ENCODE assay signal across 24 cellular contexts in genomic region chr10:73534857-73535256, GRCh38.
"Had no signal": no experiment of that assay in that cellular context is flagged by ENCODE, and none has a peak within 500 bp of the region (broad histone marks: within the 10 kb centered on the region; RNA-seq: fewer than 3 reads in every experiment).

No MANE protein-coding gene starts in this region.

- H3K9me3 Mint-ChIP-seq: dendritic cell treated with granulocyte-macrophage colony-stimulating factor and Interleukin-4, amounts not matched to agents 40 ng/mL and 50 ng/mL, for 4 days; effector memory CD8-positive, alpha-beta T cell; endodermal cell; memory B cell had no signal

- FAIRE-seq: endometrium, endothelial cell of umbilical vein, frontal cortex, keratinocyte had no signal

- H3K4me3 Mint-ChIP-seq: dendritic cell treated with granulocyte-macrophage colony-stimulating factor and Interleukin-4, amounts not matched to agents 40 ng/mL and 50 ng/mL, for 4 days; effector memory CD8-positive, alpha-beta T cell; endodermal cell; memory B cell had no signal

- H3K9me3 ChIP-seq: colonic mucosa, esophagus muscularis mucosa, heart right ventricle, left lung had no signal

- H3K27me3 ChIP-seq: colonic mucosa, esophagus muscularis mucosa, foreskin keratinocyte, heart right ventricle, left lung had no signal

- H3K4me1 Mint-ChIP-seq: memory B cell had no signal

- H3K27ac Mint-ChIP-seq: dendritic cell treated with granulocyte-macrophage colony-stimulating factor and Interleukin-4, amounts not matched to agents 40 ng/mL and 50 ng/mL, for 4 days; endodermal cell; memory B cell had no signal

- ATAC-seq: effector memory CD8-positive, alpha-beta T cell; foreskin keratinocyte; heart right ventricle; left cardiac atrium; left lung; left ventricle myocardium superior had no signal

- H3K27me3 Mint-ChIP-seq: dendritic cell treated with granulocyte-macrophage colony-stimulating factor and Interleukin-4, amounts not matched to agents 40 ng/mL and 50 ng/mL, for 4 days; effector memory CD8-positive, alpha-beta T cell; memory B cell had no signal

- H3K4me3 ChIP-seq: colonic mucosa, esophagus muscularis mucosa, heart right ventricle, left lung, lung had no signal

- H3K36me3 ChIP-seq: colonic mucosa had no signal

- H3K4me1 ChIP-seq: colonic mucosa, esophagus muscularis mucosa, foreskin keratinocyte, heart right ventricle, left lung had no signal

- DNase-seq: colonic mucosa; cortex of kidney; effector CD8-positive, alpha-beta T cell; effector memory CD8-positive, alpha-beta T cell; endodermal cell; foreskin keratinocyte; glutamatergic neuron; head of caudate nucleus; heart right ventricle; hippocampal formation; left cardiac atrium; left lung; left ventricle myocardium superior; mammary epithelial cell; mesendoderm; midbrain had no signal

- H3K27ac ChIP-seq: colonic mucosa, esophagus muscularis mucosa, foreskin keratinocyte, heart right ventricle, left lung had no signal
